Comparison of ENCODE assay signal across 1 cellular context in genomic region chr7:74821259-74821658, GRCh38. TPM values are rescaled to one million over a fixed set of nuclear protein-coding genes. Genes with fewer than 3 reads are reported as not detected.
"Had no signal": no experiment of that assay in that cellular context is flagged by ENCODE, and none has a peak within 500 bp of the region (broad histone marks: within the 10 kb centered on the region; RNA-seq: fewer than 3 reads in every experiment).

No MANE protein-coding gene starts in this region.

RNA-seq across cellular contexts. Expression of gene NCF1, which starts 47.4 kb away (rescaled TPM):
- total RNA-seq: G401 had no signal
